9 cellular contexts compared by ENCODE assay signal in genomic region chr4:41359069-41359769, GRCh38.
DNase-seq lines count a peak whose midpoint lies in the region; ATAC-seq, FAIRE-seq and TF ChIP-seq lines count a peak whose summit lies in the region.
"Had no signal": no experiment of that assay in that cellular context is flagged by ENCODE, and none has a peak within 500 bp of the region (broad histone marks: within the 10 kb centered on the region; RNA-seq: fewer than 3 reads in every experiment).

No MANE protein-coding gene starts in this region.

- CTCF ChIA-PET in CD8-positive, alpha-beta memory T cell (lab: Charles Lee) = no interaction called here

- H3K4me3 Mint-ChIP-seq in CD8-positive, alpha-beta memory T cell = peak overlapping the region in 1 of 7 donors; percentile 9

- intact Hi-C loops in heart left ventricle (cut with DNase I) = loop anchor here in 2 of 10 donors (5.0 to 10.0 kb wide), 3 partner anchors 54 to 253 kb away; no protein-coding TSS in a partner anchor
- intact Hi-C loops in left cardiac atrium (cut with DNase I) = no loop called here

- no peak for TF ChIP-seq POLR2A in heart left ventricle (IDR thresholded peaks at IDR 0.05)

- no peaks in the 10 kb centered on the region for H3K36me3 Mint-ChIP-seq in CD8-positive, alpha-beta memory T cell

- POLR2A ChIA-PET in CD8-positive, alpha-beta memory T cell (lab: Charles Lee) = no interaction called here

- H3K36me3 ChIP-seq in heart left ventricle (no peaks in the 10 kb centered on the region), liver (ENCODE audit: control insufficient read depth in 4 of 4, insufficient read depth in 3 of 4, low read depth in 1 of 4, low read length in 3 of 4) (no peaks in the 10 kb centered on the region)
- no peaks in the 10 kb centered on the region for H3K36me3 ChIP-seq in CD8-positive, alpha-beta memory T cell (ENCODE audit: insufficient read depth, low read length)

- 78 to 88% (median 85%) methylated on average over 11 to 14 of the region's 14 CpGs for WGBS in heart left ventricle, 4 donors
- WGBS in liver = 79% methylated on average over 14 of the region's 14 CpGs

- no peak overlapping the region for H3K4me3 ChIP-seq in heart left ventricle
- no peak overlapping the region for H3K4me3 ChIP-seq in liver (ENCODE audit: low read depth in 1 of 3, low read length in 3 of 3)
- H3K4me3 ChIP-seq in CD8-positive, alpha-beta memory T cell (ENCODE audit: low read length) = no peak overlapping the region

- peaks cover 0 to 6% (median 0%) of the 10 kb centered on the region in 12 donors for H3K9me3 ChIP-seq in heart left ventricle
- no peaks in the 10 kb centered on the region for H3K9me3 ChIP-seq in liver (ENCODE audit: control insufficient read depth in 4 of 4, low read length in 3 of 4)
- no peaks in the 10 kb centered on the region for H3K9me3 ChIP-seq in CD8-positive, alpha-beta memory T cell (ENCODE audit: low read length)

- peaks cover 0 to 20% (median 0%) of the 10 kb centered on the region in 9 donors for H3K27me3 ChIP-seq in heart left ventricle
- H3K27me3 ChIP-seq in liver (ENCODE audit: control insufficient read depth in 4 of 4, insufficient read depth in 4 of 4, low read length in 3 of 4) = no peaks in the 10 kb centered on the region
- no peaks in the 10 kb centered on the region for H3K27me3 ChIP-seq in CD8-positive, alpha-beta memory T cell (ENCODE audit: insufficient read depth, low read length, poor library complexity, severe bottlenecking)

- TF ChIP-seq RAD21 in liver (IDR thresholded peaks at IDR 0.05) = no peak

- no peak for DNase-seq in heart left ventricle
- no peak for DNase-seq in left cardiac atrium
- DNase-seq in SK-N-DZ (ENCODE audit: low spot score) = peak; percentile 71
- peak; percentile 40 for DNase-seq in urothelium cell line (ENCODE audit: low spot score)
- no peak for DNase-seq in glomerular visceral epithelial cell (ENCODE audit: extremely low spot score)
- no peak for DNase-seq in CD8-positive, alpha-beta memory T cell
- DNase-seq in occipital lobe (lab: John Stamatoyannopoulos, UW) = no peak

- H3K4me1 ChIP-seq in heart left ventricle (peaks cover 0 to 42% (median 17%) of the 10 kb centered on the region in 12 donors), liver (ENCODE audit: control insufficient read depth in 4 of 4, insufficient read depth in 4 of 4, low read length in 3 of 4) (peaks cover 4 to 29% (median 11%) of the 10 kb centered on the region in 4 donors)
- no peaks in the 10 kb centered on the region for H3K4me1 ChIP-seq in CD8-positive, alpha-beta memory T cell (ENCODE audit: insufficient read depth, low read length)

- H3K9ac ChIP-seq in liver (ENCODE audit: low read depth in 1 of 2, low read length in 2 of 2) = no peak overlapping the region

- ATAC-seq in heart left ventricle (no peak), left cardiac atrium (no peak)

- TF ChIP-seq CTCF in heart left ventricle (IDR thresholded peaks at IDR 0.05) = peak in 3 of 12 donors; percentile 3 to 17 (median 14)
- TF ChIP-seq CTCF in liver (IDR thresholded peaks at IDR 0.05; ENCODE audit: low read depth, low read length, missing input control) = no peak

- peaks cover 0 to 17% (median 4%) of the 10 kb centered on the region in 5 donors for H3K9me3 Mint-ChIP-seq in CD8-positive, alpha-beta memory T cell

- H3K27ac ChIP-seq in heart left ventricle (peak overlapping the region; percentile 41 to 84 (median 71)), liver (ENCODE audit: low read depth in 1 of 2, low read length in 2 of 2) (peak overlapping the region in 1 of 2 donors; percentile 79)
- H3K27ac ChIP-seq in CD8-positive, alpha-beta memory T cell (ENCODE audit: low read depth, low read length) = no peak overlapping the region
- H3K27ac ChIP-seq: HL-60 had no signal

- H3K4me1 Mint-ChIP-seq in CD8-positive, alpha-beta memory T cell = no peaks in the 10 kb centered on the region

- no peak for FAIRE-seq in urothelium cell line (lab: Jason Lieb, UNC)

- H3K27ac Mint-ChIP-seq in CD8-positive, alpha-beta memory T cell = no peak overlapping the region

- H3K27me3 Mint-ChIP-seq in CD8-positive, alpha-beta memory T cell = peaks cover 14 to 40% of the 10 kb centered on the region in 2 donors

TF ChIP-seq in liver, 16 proteins besides CTCF, POLR2A, EP300 and RAD21:
- TF ChIP-seq, protein P1, sequence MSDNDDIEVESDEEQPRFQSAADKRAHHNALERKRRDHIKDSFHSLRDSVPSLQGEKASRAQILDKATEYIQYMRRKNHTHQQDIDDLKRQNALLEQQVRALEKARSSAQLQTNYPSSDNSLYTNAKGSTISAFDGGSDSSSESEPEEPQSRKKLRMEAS (IDR thresholded peaks at IDR 0.05) = no peak
- peak; percentile 2 for TF ChIP-seq SP1 (IDR thresholded peaks at IDR 0.05)

Comparison
In these comparisons a context has a peak if more than half of its experiments do, and no peak if none do; other contexts are left out.
1. DNase-seq: peak in SK-N-DZ (single experiment) and urothelium cell line (single experiment); none in heart left ventricle (0 of 5), left cardiac atrium (single experiment), glomerular visceral epithelial cell (single experiment), CD8-positive, alpha-beta memory T cell (0 of 5) and occipital lobe (single experiment).